Comparison of ENCODE assay signal across 1 cellular context in genomic region chr20:38723982-38724602, GRCh38.
TF ChIP-seq lines count a peak whose summit lies in the region.

Gene SLC32A1 (plus strand): TSS chr20:38724486. CDS start chr20:38724725, 239 bp downstream.

TF ChIP-seq in A549, 52 proteins besides CTCF, POLR2A, EP300 and RAD21 (continued from another document):
- TF ChIP-seq REST (IDR thresholded peaks at IDR 0.05) (no peak), SREBF2 (IDR thresholded peaks at IDR 0.05) (no peak), RCOR1 (IDR thresholded peaks at IDR 0.05; ENCODE audit: low read depth, low read length) (no peak), ZSCAN20 (CRISPR knock-in tag; IDR thresholded peaks at IDR 0.05) (no peak), E2F6 (IDR thresholded peaks at IDR 0.05; ENCODE audit: borderline replicate concordance, low read depth) (no peak), HEYL (CRISPR knock-in tag; IDR thresholded peaks at IDR 0.05) (no peak), TFCP2L1 (CRISPR knock-in tag; IDR thresholded peaks at IDR 0.05) (no peak)
TF ChIP-seq in A549: peak in this region for 0.
